10 cellular contexts compared by ENCODE assay signal in genomic region chr1:89908294-89908992, GRCh38.
DNase-seq lines count a peak whose midpoint lies in the region; ATAC-seq and TF ChIP-seq lines count a peak whose summit lies in the region.
"Had no signal": no experiment of that assay in that cellular context is flagged by ENCODE, and none has a peak within 500 bp of the region (broad histone marks: within the 10 kb centered on the region; RNA-seq: fewer than 3 reads in every experiment).

No MANE protein-coding gene starts in this region.

- no peaks in the 10 kb centered on the region for H3K36me3 ChIP-seq in ACC112 (ENCODE audit: insufficient read depth, low read length)
- H3K36me3 ChIP-seq in brain microvascular endothelial cell (replicated peaks), result no peaks in the 10 kb centered on the region
- no peaks in the 10 kb centered on the region for H3K36me3 ChIP-seq in mesodermal cell (ENCODE audit: control insufficient read depth, insufficient read depth, low read length)

- H3K9me3 Mint-ChIP-seq in H9, result no peaks in the 10 kb centered on the region
- H3K9me3 Mint-ChIP-seq: memory B cell had no signal

- peak overlapping the region; percentile 69 for H3T11ph ChIP-seq in H9 (ENCODE audit: low read length)

- no peaks in the 10 kb centered on the region for H3K23me2 ChIP-seq in H9 (ENCODE audit: insufficient read length, low read depth, low read length, poor library complexity, severe bottlenecking)

- peaks cover 86 to 90% of the 10 kb centered on the region in 2 experiments for H3K4me1 Mint-ChIP-seq in H9

- H3K4me1 ChIP-seq in ACC112 (ENCODE audit: control insufficient read depth, insufficient read depth, low read length, unreplicated experiment), result peaks cover 84% of the 10 kb centered on the region
- H3K4me1 ChIP-seq in H9 (ENCODE audit: insufficient read depth, low read length), result peaks cover 39% of the 10 kb centered on the region
- H3K4me1 ChIP-seq in mesodermal cell (ENCODE audit: control insufficient read depth, insufficient read depth, low read length, poor library complexity, severe bottlenecking), result peaks cover 67% of the 10 kb centered on the region

- no peak overlapping the region for H3K4me2 ChIP-seq in H9 (ENCODE audit: insufficient read depth, insufficient read length, low read length)

- no peaks in the 10 kb centered on the region for H3K9me3 ChIP-seq in H9 (ENCODE audit: control insufficient read depth, low read depth, low read length)
- no peaks in the 10 kb centered on the region for H3K9me3 ChIP-seq in mesodermal cell (ENCODE audit: control insufficient read depth, low read length)

- no peak overlapping the region for H3K18ac ChIP-seq in H9 (ENCODE audit: insufficient read length, low read depth, low read length)

- H3K9ac ChIP-seq in H9 (ENCODE audit: extremely low read depth, insufficient read length, low read length), result no peak overlapping the region

- H4K8ac ChIP-seq in H9 (replicated peaks; ENCODE audit: insufficient read length, low read depth, low read length), result no peak overlapping the region

- H3K27ac Mint-ChIP-seq in H9, result peak overlapping the region; percentile 77 to 94 (median 82)

- in situ Hi-C loops in brain microvascular endothelial cell (cut with HindIII; ENCODE audit: low pct_ligation_motif_present, low sequenced_read_pairs), result no loop called here

- no peaks in the 10 kb centered on the region for H3K27me3 Mint-ChIP-seq in H9 (ENCODE audit: low read depth)
- H3K27me3 Mint-ChIP-seq: memory B cell had no signal

- no peak overlapping the region for H3K4ac ChIP-seq in H9 (ENCODE audit: low read depth, low read length)

- TF ChIP-seq CTCF in H9 (conservative IDR thresholded peaks at IDR 0.05) (no peak), brain microvascular endothelial cell (IDR thresholded peaks at IDR 0.05; ENCODE audit: low read depth, low read length, missing control alignments) (no peak)

- no peak overlapping the region; the same call in 1 of the 2 replicates for H3K14ac ChIP-seq in H9 (ENCODE audit: insufficient read depth, low read length)

- no peak overlapping the region for H2BK5ac ChIP-seq in H9 (ENCODE audit: insufficient read length, low read length)

- H2AFZ ChIP-seq in ACC112 (ENCODE audit: low read length, unreplicated experiment), result no peak overlapping the region
- no peak overlapping the region for H2AFZ ChIP-seq in H9 (ENCODE audit: low read length)

- no peaks in the 10 kb centered on the region for H3K27me3 ChIP-seq in ACC112 (ENCODE audit: insufficient read depth, low read length)
- H3K27me3 ChIP-seq in H9 (ENCODE audit: insufficient read depth, low read length), result no peaks in the 10 kb centered on the region
- no peaks in the 10 kb centered on the region for H3K27me3 ChIP-seq in brain microvascular endothelial cell (replicated peaks)

- H3K36me3 Mint-ChIP-seq in H9 (ENCODE audit: insufficient read depth in 1 of 3, low read depth in 3 of 3), result peaks cover 3 to 6% (median 4%) of the 10 kb centered on the region in 3 experiments; a peak in 3 of 7 replicates

- no peak overlapping the region for H2BK12ac ChIP-seq in H9 (ENCODE audit: insufficient read length, low read depth, low read length)

- no peaks in the 10 kb centered on the region for H4K20me1 ChIP-seq in H9 (ENCODE audit: control insufficient read depth, insufficient read depth, insufficient read length)

- H2BK20ac ChIP-seq in H9 (ENCODE audit: low read depth, low read length, poor library complexity, severe bottlenecking), result no peak overlapping the region

- H3K79me2 ChIP-seq in ACC112 (ENCODE audit: control insufficient read depth, insufficient read depth, low read length, unreplicated experiment) (peaks cover 35% of the 10 kb centered on the region), H9 (ENCODE audit: insufficient read depth, low read length) (peaks cover 3% of the 10 kb centered on the region; the same call in 1 of the 2 replicates)

- peaks cover 3% of the 10 kb centered on the region for H3K79me1 ChIP-seq in H9 (ENCODE audit: insufficient read depth, low read depth, low read length, poor library complexity, severe bottlenecking)

- no peak overlapping the region for H2AK5ac ChIP-seq in H9 (ENCODE audit: insufficient read length, low read length)

- H3K23ac ChIP-seq in H9 (ENCODE audit: insufficient read length, low read depth, low read length), result no peak overlapping the region

- ATAC-seq in HG02884 (IDR thresholded peaks at IDR 0.05; ENCODE audit: unreplicated experiment), result no peak

- no peak overlapping the region for H4K5ac ChIP-seq in H9 (ENCODE audit: insufficient read length, low read depth, low read length)

- H2BK15ac ChIP-seq in H9 (ENCODE audit: low read depth, low read length), result no peak overlapping the region

- WGBS in H9 (ENCODE audit: extremely low coverage, insufficient read length, low lambda C conversion rate), result no CpG with 5 or more reads among the region's 4 CpGs
- 80 to 100% methylated on average over 1 of the region's 4 CpGs for WGBS in mesodermal cell (ENCODE audit: insufficient coverage in 2 of 2), 2 experiments

- H3K56ac ChIP-seq in H9 (ENCODE audit: insufficient read length, low read depth, low read length), result no peak overlapping the region

- peak overlapping the region; percentile 12 for H3K4me3 ChIP-seq in ACC112 (ENCODE audit: low read depth, low read length)
- H3K4me3 ChIP-seq in brain microvascular endothelial cell (ENCODE audit: low read depth, low read length), result no peak overlapping the region
- no peak overlapping the region for H3K4me3 ChIP-seq in mesodermal cell (ENCODE audit: extremely low read depth, insufficient read depth, low read length, poor library complexity, severe bottlenecking)

- H3K27ac ChIP-seq in ACC112 (ENCODE audit: low read depth, low read length) (peak overlapping the region; percentile 95), H9 (ENCODE audit: insufficient read length, low read depth, low read length) (no peak overlapping the region), brain microvascular endothelial cell (peak overlapping the region; percentile 91), mesodermal cell (ENCODE audit: low read depth, low read length, severe bottlenecking) (peak overlapping the region; percentile 73)

- no peak overlapping the region for H2BK120ac ChIP-seq in H9 (ENCODE audit: low read depth, low read length, poor library complexity, severe bottlenecking)

- no peak for DNase-seq in H9
- DNase-seq in brain microvascular endothelial cell, result no peak
- DNase-seq in EL, result no peak
- DNase-seq in NCI-H2227 (lab: John Stamatoyannopoulos, UW; ENCODE audit: unreplicated experiment), result no peak
- no peak for DNase-seq in hippocampal formation (lab: John Stamatoyannopoulos, UW)
- DNase-seq: activated CD4-positive, alpha-beta T cell treated with anti-CD3 and anti-CD28 coated beads, Interleukin-2, amount 50 U/mL, for 1 hour had no signal

- H3K4me3 Mint-ChIP-seq in H9, result peak overlapping the region in 1 of 2 experiments; percentile 16; a peak in 1 of 5 replicates
- H3K4me3 Mint-ChIP-seq: memory B cell had no signal

- H4K91ac ChIP-seq in H9 (ENCODE audit: insufficient read length, low read depth, low read length), result no peak overlapping the region
